Comparison of ENCODE assay signal across 1 cellular context in genomic region chr1:155940531-155940992, GRCh38.
TF ChIP-seq lines count a peak whose summit lies in the region.

No MANE protein-coding gene starts in this region.

TF ChIP-seq in HEK293, 187 proteins besides CTCF, POLR2A, EP300 and RAD21 (continued from another document and continues in another):
- TF ChIP-seq ZNF398 (tag by site-specific recombination; IDR thresholded peaks at IDR 0.05) (peak; percentile 92), KLF10 (tag by site-specific recombination; IDR thresholded peaks at IDR 0.05) (0 out of 2 replicates have a peak, but pooled peaks have one; percentile 23), SP3 (tag by site-specific recombination; IDR thresholded peaks at IDR 0.05) (peak; percentile 53), ZNF48 (tag by site-specific recombination; IDR thresholded peaks at IDR 0.05) (no peak), KLF17 (tag by site-specific recombination; IDR thresholded peaks at IDR 0.05) (peak; percentile 40; the same call in 1 of the 2 replicates), ZNF837 (tag by site-specific recombination; IDR thresholded peaks at IDR 0.05) (no peak), ZNF792 (tag by site-specific recombination; IDR thresholded peaks at IDR 0.05) (no peak), ZXDB (tag by site-specific recombination; IDR thresholded peaks at IDR 0.05) (peak; percentile 52), BCL6B (tag by site-specific recombination; IDR thresholded peaks at IDR 0.05) (no peak), ZNF530 (tag by site-specific recombination; IDR thresholded peaks at IDR 0.05; ENCODE audit: low read depth) (no peak), GLIS2 (tag by site-specific recombination; IDR thresholded peaks at IDR 0.05) (no peak), ZIC2 (tag by site-specific recombination; IDR thresholded peaks at IDR 0.05) (peak; percentile 77), ZNF19 (tag by site-specific recombination; IDR thresholded peaks at IDR 0.05; ENCODE audit: low read depth) (no peak), MZF1 (tag by site-specific recombination; IDR thresholded peaks at IDR 0.05; ENCODE audit: borderline replicate concordance) (0 out of 2 replicates have a peak, but pooled peaks have one; percentile 13), SCRT2 (tag by site-specific recombination; IDR thresholded peaks at IDR 0.05) (peak; percentile 67), HOXC10 (CRISPR knock-in tag; IDR thresholded peaks at IDR 0.05) (no peak), ZNF548 (tag by site-specific recombination; IDR thresholded peaks at IDR 0.05) (no peak), ZSCAN18 (tag by site-specific recombination; IDR thresholded peaks at IDR 0.05) (no peak), ZSCAN23 (tag by site-specific recombination; IDR thresholded peaks at IDR 0.05) (no peak), ZNF670 (tag by site-specific recombination; IDR thresholded peaks at IDR 0.05; ENCODE audit: low read depth) (no peak), ZBTB8A (tag by site-specific recombination; IDR thresholded peaks at IDR 0.05) (peak; percentile 35), ZNF175 (tag by site-specific recombination; IDR thresholded peaks at IDR 0.05) (no peak), ZNF645 (tag by site-specific recombination; IDR thresholded peaks at IDR 0.05) (no peak), ZNF335 (tag by site-specific recombination; conservative IDR thresholded peaks at IDR 0.05) (peak; percentile 83), ZNF394 (tag by site-specific recombination; IDR thresholded peaks at IDR 0.05; ENCODE audit: borderline replicate concordance) (peak; percentile 14; the same call in 1 of the 2 replicates), ZNF626 (tag by site-specific recombination; IDR thresholded peaks at IDR 0.05) (no peak), WT1 (tag by site-specific recombination; IDR thresholded peaks at IDR 0.05) (peak; percentile 91), ZNF324 (tag by site-specific recombination; IDR thresholded peaks at IDR 0.05) (peak; percentile 51; the same call in 1 of the 2 replicates), ZNF677 (tag by site-specific recombination; IDR thresholded peaks at IDR 0.05) (no peak), ZNF488 (tag by site-specific recombination; IDR thresholded peaks at IDR 0.05) (no peak), IKZF3 (tag by site-specific recombination; IDR thresholded peaks at IDR 0.05) (peak; percentile 88), ZFP37 (tag by site-specific recombination; IDR thresholded peaks at IDR 0.05) (no peak), ZNF580 (tag by site-specific recombination; IDR thresholded peaks at IDR 0.05) (no peak), REST (tag by site-specific recombination; IDR thresholded peaks at IDR 0.05) (no peak), ZNF660 (tag by site-specific recombination; IDR thresholded peaks at IDR 0.05) (no peak), ZNF362 (tag by site-specific recombination; IDR thresholded peaks at IDR 0.05) (peak; percentile 82; the same call in 1 of the 2 replicates), PATZ1 (tag by site-specific recombination; IDR thresholded peaks at IDR 0.05) (peak; percentile 59; the same call in 1 of the 2 replicates), ZNF843 (tag by site-specific recombination; IDR thresholded peaks at IDR 0.05) (peak; percentile 28; the same call in 1 of the 2 replicates), KLF8 (tag by site-specific recombination; IDR thresholded peaks at IDR 0.05) (peak; percentile 24; the same call in 1 of the 2 replicates), ZNF701 (tag by site-specific recombination; IDR thresholded peaks at IDR 0.05) (peak; percentile 20; the same call in 1 of the 2 replicates), PRDM10 (tag by site-specific recombination; IDR thresholded peaks at IDR 0.05) (peak; percentile 15; the same call in 1 of the 2 replicates)
